1 cellular context compared by ENCODE assay signal in genomic region chr6:130749402-130749801, GRCh38.
TF ChIP-seq lines count a peak whose summit lies in the region.

No MANE protein-coding gene starts in this region.

TF ChIP-seq in HCT116, 20 proteins besides CTCF, POLR2A, EP300 and RAD21 (continued from another document):
- TF ChIP-seq REST (IDR thresholded peaks at IDR 0.05; ENCODE audit: low read depth) = no peak
- TF ChIP-seq ZFX (IDR thresholded peaks at IDR 0.05) = no peak
- TF ChIP-seq CEBPB (IDR thresholded peaks at IDR 0.05; ENCODE audit: low read depth) = no peak
- TF ChIP-seq, protein P1, sequence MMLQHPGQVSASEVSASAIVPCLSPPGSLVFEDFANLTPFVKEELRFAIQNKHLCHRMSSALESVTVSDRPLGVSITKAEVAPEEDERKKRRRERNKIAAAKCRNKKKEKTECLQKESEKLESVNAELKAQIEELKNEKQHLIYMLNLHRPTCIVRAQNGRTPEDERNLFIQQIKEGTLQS (IDR thresholded peaks at IDR 0.05) = no peak
- no peak for TF ChIP-seq FOSL1 (IDR thresholded peaks at IDR 0.05; ENCODE audit: low read depth)
- no peak for TF ChIP-seq SP1 (IDR thresholded peaks at IDR 0.05; ENCODE audit: low read depth)
- TF ChIP-seq JUND (IDR thresholded peaks at IDR 0.05) = no peak
- TF ChIP-seq SIN3A (IDR thresholded peaks at IDR 0.05; ENCODE audit: low read depth) = no peak
- no peak for TF ChIP-seq EZH2 (IDR thresholded peaks at IDR 0.05)
